In the genomic region with DNA sequence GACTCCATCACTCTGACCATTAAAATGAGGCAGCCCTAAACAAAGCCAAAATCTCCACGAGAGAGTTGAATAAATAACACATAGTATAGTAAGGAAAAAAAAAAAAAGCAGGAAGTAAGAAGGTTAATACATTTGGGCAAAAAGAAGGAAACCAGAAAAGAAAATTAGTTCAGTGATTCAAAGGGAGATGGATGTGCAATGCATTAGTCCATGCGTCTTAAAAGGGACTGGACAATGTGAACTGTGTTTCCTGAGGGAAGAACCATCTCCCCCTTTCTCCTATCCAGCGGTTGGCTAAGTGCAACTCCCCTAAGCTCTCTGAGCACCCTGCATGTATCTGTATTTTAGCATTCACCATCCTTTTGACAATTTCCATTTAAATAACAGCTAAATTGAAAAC, we compare ENCODE assay signal across 7 cellular contexts. TPM values are rescaled to one million over a fixed set of nuclear protein-coding genes. Genes with fewer than 3 reads are reported as not detected.
DNase-seq lines count a peak whose midpoint lies in the region; ATAC-seq and TF ChIP-seq lines count a peak whose summit lies in the region.

No MANE protein-coding gene starts in this region.

- peak overlapping the region; percentile 99 for H3K4me3 ChIP-seq in HFF-Myc (replicated peaks; ENCODE audit: low read depth, low read length)

- DNase-seq in HFF-Myc (ENCODE audit: extremely low read depth, low read depth) (no peak), glutamatergic neuron (no peak), NCI-H2081 (lab: John Stamatoyannopoulos, UW) (no peak), SW 1271 (lab: John Stamatoyannopoulos, UW) (no peak)

- H3K27ac ChIP-seq in VCaP, result peak overlapping the region; percentile 87

- ATAC-seq in stimulated activated memory B cell treated with anti-CD40 and anti-IgM and Interleukin-4, amounts not matched to agents 10 μg/mL and 1 μg/mL and 100 μg/mL, for 72 hours, result no peak
- ATAC-seq in GM18517 (IDR thresholded peaks at IDR 0.05; ENCODE audit: unreplicated experiment), result no peak

- H3K27ac Mint-ChIP-seq in glutamatergic neuron (ENCODE audit: unreplicated experiment), result peak overlapping the region; percentile 29
- peak overlapping the region; percentile 97 for H3K27ac Mint-ChIP-seq in stimulated activated memory B cell treated with anti-CD40 and anti-IgM and Interleukin-4, amounts not matched to agents 10 μg/mL and 1 μg/mL and 100 μg/mL, for 72 hours

- H3K27me3 Mint-ChIP-seq in glutamatergic neuron (ENCODE audit: unreplicated experiment), result peaks cover 5% of the 10 kb centered on the region
- H3K27me3 Mint-ChIP-seq in stimulated activated memory B cell treated with anti-CD40 and anti-IgM and Interleukin-4, amounts not matched to agents 10 μg/mL and 1 μg/mL and 100 μg/mL, for 72 hours, result no peaks in the 10 kb centered on the region

- H3K4me1 Mint-ChIP-seq in glutamatergic neuron (ENCODE audit: low read depth, unreplicated experiment), result peaks cover 8% of the 10 kb centered on the region
- peaks cover 22% of the 10 kb centered on the region for H3K4me1 Mint-ChIP-seq in stimulated activated memory B cell treated with anti-CD40 and anti-IgM and Interleukin-4, amounts not matched to agents 10 μg/mL and 1 μg/mL and 100 μg/mL, for 72 hours

- peaks cover 6% of the 10 kb centered on the region for H3K9me3 Mint-ChIP-seq in glutamatergic neuron (ENCODE audit: unreplicated experiment)
- no peaks in the 10 kb centered on the region for H3K9me3 Mint-ChIP-seq in stimulated activated memory B cell treated with anti-CD40 and anti-IgM and Interleukin-4, amounts not matched to agents 10 μg/mL and 1 μg/mL and 100 μg/mL, for 72 hours

- TF ChIP-seq CTCF in HFF-Myc (IDR thresholded peaks at IDR 0.05; ENCODE audit: low read depth, low read length, missing control alignments) (no peak), VCaP (conservative IDR thresholded peaks at IDR 0.05) (no peak), glutamatergic neuron (IDR thresholded peaks at IDR 0.05; ENCODE audit: partially characterized antibody, unreplicated experiment) (no peak)

- peak overlapping the region; percentile 93 for H3K4me3 Mint-ChIP-seq in glutamatergic neuron (ENCODE audit: unreplicated experiment)
- H3K4me3 Mint-ChIP-seq in stimulated activated memory B cell treated with anti-CD40 and anti-IgM and Interleukin-4, amounts not matched to agents 10 μg/mL and 1 μg/mL and 100 μg/mL, for 72 hours, result peak overlapping the region; percentile 94

- H3K36me3 Mint-ChIP-seq in glutamatergic neuron (ENCODE audit: unreplicated experiment), result peaks cover 4% of the 10 kb centered on the region
- peaks cover 9% of the 10 kb centered on the region for H3K36me3 Mint-ChIP-seq in stimulated activated memory B cell treated with anti-CD40 and anti-IgM and Interleukin-4, amounts not matched to agents 10 μg/mL and 1 μg/mL and 100 μg/mL, for 72 hours

RNA-seq across cellular contexts. Expression of a gene that starts 1.4 kb away (rescaled TPM):
- total RNA-seq in glutamatergic neuron (ENCODE audit: unreplicated experiment), result 18.8 TPM

RNA-seq across cellular contexts. Expression of a gene that starts 1.5 kb away (rescaled TPM):
- 19.4 TPM for total RNA-seq in glutamatergic neuron (ENCODE audit: unreplicated experiment)
